ENCODE assay signal across 16 cellular contexts in the genomic region with DNA sequence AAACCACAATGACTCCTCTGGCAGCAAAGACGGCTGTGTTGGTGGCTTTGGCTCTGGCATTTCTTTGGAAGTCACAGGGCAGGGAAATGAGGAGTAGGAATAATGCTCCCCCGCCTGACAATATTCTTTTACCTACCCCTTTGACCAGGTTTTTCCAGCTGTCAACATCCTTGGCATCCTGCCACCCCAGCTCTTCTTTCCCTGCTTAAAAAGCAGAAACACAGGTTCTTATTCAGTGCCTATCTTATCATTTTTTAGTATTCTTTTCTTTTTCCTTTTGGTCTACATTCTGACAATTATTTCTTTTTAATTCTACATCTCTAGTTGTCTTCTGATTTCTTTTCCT.
"Had no signal": no experiment of that assay in that cellular context is flagged by ENCODE, and none has a peak within 500 bp of the region (broad histone marks: within the 10 kb centered on the region; RNA-seq: fewer than 3 reads in every experiment).

No MANE protein-coding gene starts in this region.

- H3K9me3 ChIP-seq: esophagus squamous epithelium, mucosa of descending colon, neutrophil, spleen had no signal

- ATAC-seq: activated naive CD4-positive, alpha-beta T cell treated with anti-CD3 and anti-CD28 coated beads, Interleukin-2, amount 50 U/mL, for 72 hours; mucosa of descending colon; naive thymus-derived CD8-positive, alpha-beta T cell; right cardiac atrium; stimulated activated naive CD8-positive, alpha-beta T cell treated with anti-CD3 and anti-CD28 coated beads, Interleukin-15, Interleukin-2, amounts not matched to agents 100 U/mL and 50 U/mL, for 24 hours; T-helper 17 cell; WTC11 had no signal

- H3K27me3 ChIP-seq: esophagus squamous epithelium, neutrophil, spleen had no signal

- FAIRE-seq: bronchial epithelial cell, endometrium had no signal

- DNase-seq: activated CD4-positive, alpha-beta T cell treated with anti-CD3 and anti-CD28 coated beads, Interleukin-2, amount 10 ng/mL, durations not matched to agents 7 days and 5 days; esophagus squamous epithelium; foreskin fibroblast; left cardiac atrium; naive thymus-derived CD8-positive, alpha-beta T cell; spleen; stimulated activated CD4-positive, alpha-beta T cell treated with anti-CD3 and anti-CD28 coated beads, Interleukin-2, amount 100 ng/mL, for 24 hours; stimulated activated naive CD8-positive, alpha-beta T cell treated with anti-CD3 and anti-CD28 coated beads, Interleukin-15, Interleukin-2, amounts not matched to agents 100 U/mL and 50 U/mL, for 24 hours; T-helper 17 cell had no signal

- H3K4me3 ChIP-seq: esophagus squamous epithelium, mucosa of descending colon, spleen had no signal

- H3K36me3 ChIP-seq: esophagus squamous epithelium, neutrophil, spleen had no signal

- H3K27ac Mint-ChIP-seq: activated CD4-positive, alpha-beta T cell treated with anti-CD3 and anti-CD28 coated beads, Interleukin-2, amount 10 ng/mL, durations not matched to agents 7 days and 5 days; activated naive CD4-positive, alpha-beta T cell treated with anti-CD3 and anti-CD28 coated beads, Interleukin-2, amount 50 U/mL, for 72 hours; naive thymus-derived CD8-positive, alpha-beta T cell; T-helper 17 cell; WTC11 had no signal

- H3K4me1 Mint-ChIP-seq: T-helper 17 cell had no signal

- H3K4me3 Mint-ChIP-seq: activated CD4-positive, alpha-beta T cell treated with anti-CD3 and anti-CD28 coated beads, Interleukin-2, amount 10 ng/mL, durations not matched to agents 7 days and 5 days; naive thymus-derived CD8-positive, alpha-beta T cell; T-helper 17 cell; WTC11 had no signal

- H3K36me3 Mint-ChIP-seq: activated naive CD4-positive, alpha-beta T cell treated with anti-CD3 and anti-CD28 coated beads, Interleukin-2, amount 50 U/mL, for 72 hours; naive thymus-derived CD8-positive, alpha-beta T cell; WTC11 had no signal

- H3K9me3 Mint-ChIP-seq: activated CD4-positive, alpha-beta T cell treated with anti-CD3 and anti-CD28 coated beads, Interleukin-2, amount 10 ng/mL, durations not matched to agents 7 days and 5 days; activated naive CD4-positive, alpha-beta T cell treated with anti-CD3 and anti-CD28 coated beads, Interleukin-2, amount 50 U/mL, for 72 hours; naive thymus-derived CD8-positive, alpha-beta T cell; WTC11 had no signal

- H3K4me1 ChIP-seq: esophagus squamous epithelium had no signal

- H3K27ac ChIP-seq: esophagus squamous epithelium, neutrophil had no signal
